23 cellular contexts compared by ENCODE assay signal in the genomic region with DNA sequence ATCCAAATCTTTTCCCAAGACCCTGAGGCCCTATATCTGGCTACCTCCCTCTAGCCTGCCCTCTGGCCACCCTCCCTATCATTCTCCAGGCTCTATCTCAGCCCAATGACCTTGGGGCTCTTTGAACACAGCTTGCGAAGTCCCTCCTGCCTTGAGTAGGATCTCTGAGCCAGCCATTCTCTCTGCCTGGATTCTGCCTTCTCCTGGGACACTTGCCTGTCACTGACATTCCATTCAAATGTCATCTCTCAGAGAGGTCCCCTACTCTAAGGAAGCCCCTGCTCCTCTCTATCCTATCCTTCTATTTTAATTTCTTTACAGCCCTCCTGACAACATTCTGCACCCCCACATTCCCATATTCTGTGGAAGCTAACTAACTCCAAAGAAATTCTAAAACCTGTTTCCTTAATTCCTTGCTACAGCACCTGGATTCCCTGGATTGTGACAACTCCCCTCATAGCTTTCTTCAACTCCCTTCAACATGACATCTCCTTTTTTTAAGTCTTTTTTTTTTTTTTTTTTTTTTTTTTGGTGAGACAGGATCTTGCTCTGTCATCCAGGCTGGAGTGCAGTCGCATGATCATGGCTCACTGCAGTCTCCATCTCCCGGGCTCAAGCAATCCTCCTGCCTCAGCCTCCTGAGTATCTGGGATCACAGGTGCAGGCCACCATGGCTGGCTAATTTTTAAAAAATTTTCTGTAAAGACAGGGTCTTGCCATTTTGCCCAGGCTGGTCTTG.
"Had no signal": no experiment of that assay in that cellular context is flagged by ENCODE, and none has a peak within 500 bp of the region (broad histone marks: within the 10 kb centered on the region; RNA-seq: fewer than 3 reads in every experiment).

No MANE protein-coding gene starts in this region.

- H3K4me3 Mint-ChIP-seq: endodermal cell; memory B cell; natural killer cell treated with Interleukin-12 subunit alpha and Interleukin-12 subunit beta and Interleukin-15 and Interleukin-18, amount 100 ng/mL, for 72 hours; neural progenitor cell had no signal

- H3K4me2 ChIP-seq: neural progenitor cell had no signal

- H3K9me3 ChIP-seq: lower lobe of right lung, pancreas, prostate gland, sigmoid colon, suprapubic skin, tibial artery, upper lobe of left lung, vagina had no signal

- H3K4me1 Mint-ChIP-seq: neural progenitor cell had no signal

- H3K36me3 Mint-ChIP-seq: neural progenitor cell had no signal

- H2AFZ ChIP-seq: neural progenitor cell had no signal

- H3K9ac ChIP-seq: neural progenitor cell had no signal

- ATAC-seq: left lobe of liver; lower lobe of right lung; natural killer cell treated with Interleukin-12 subunit alpha and Interleukin-12 subunit beta and Interleukin-15 and Interleukin-18, amount 100 ng/mL, for 72 hours had no signal

- H3K27ac ChIP-seq: coronary artery, lower lobe of right lung, neural progenitor cell, pancreas, prostate gland, sigmoid colon, skin epidermis, suprapubic skin, tibial artery, upper lobe of left lung, vagina had no signal

- H3K9me3 Mint-ChIP-seq: endodermal cell; memory B cell; natural killer cell treated with Interleukin-12 subunit alpha and Interleukin-12 subunit beta and Interleukin-15 and Interleukin-18, amount 100 ng/mL, for 72 hours; neural progenitor cell had no signal

- H3K4me3 ChIP-seq: coronary artery, lower lobe of right lung, neural progenitor cell, pancreas, prostate gland, sigmoid colon, skin epidermis, suprapubic skin, tibial artery, upper lobe of left lung, vagina had no signal

- H3K36me3 ChIP-seq: lower lobe of right lung, neural progenitor cell, pancreas, prostate gland, upper lobe of left lung, vagina had no signal

- DNase-seq: effector CD4-positive, alpha-beta T cell; endodermal cell; foreskin melanocyte; head of caudate nucleus; hippocampal formation; lower lobe of right lung; midbrain; nucleus accumbens; pancreas; sigmoid colon; stimulated activated CD4-positive, alpha-beta T cell treated with anti-CD3 and anti-CD28 coated beads, Interleukin-12 subunit alpha, Interleukin-12 subunit beta, amount 100 ng/mL, for 4 hours; stimulated activated naive CD4-positive, alpha-beta T cell treated with Interleukin-2 at 50 U/mL for 16 hours; tibial artery; upper lobe of left lung had no signal

- H3K27ac Mint-ChIP-seq: endodermal cell, neural progenitor cell had no signal

- H3K27me3 Mint-ChIP-seq: memory B cell; natural killer cell treated with Interleukin-12 subunit alpha and Interleukin-12 subunit beta and Interleukin-15 and Interleukin-18, amount 100 ng/mL, for 72 hours had no signal

- H3K4me1 ChIP-seq: neural progenitor cell, prostate gland had no signal

- H3K27me3 ChIP-seq: neural progenitor cell, pancreas, sigmoid colon, suprapubic skin, tibial artery, upper lobe of left lung, vagina had no signal
